8 cellular contexts compared by ENCODE assay signal in genomic region chr1:37474051-37474696, GRCh38.
A peak's percentile ranks its signal among the peaks of the same experiment; 100 is the strongest.
DNase-seq lines count a peak whose midpoint lies in the region; ATAC-seq and TF ChIP-seq lines count a peak whose summit lies in the region.

TSS of gene ZC3H12A (plus strand) at chr1:37474580. CDS start at chr1:37475497, 917 bp downstream.

- peak within 1 kb of the TSS; percentile 47 for H2AFZ ChIP-seq in ACC112 (ENCODE audit: low read length, unreplicated experiment)

- no peaks in the 10 kb centered on the region for H3K27me3 ChIP-seq in ACC112 (ENCODE audit: insufficient read depth, low read length)
- H3K27me3 ChIP-seq in layer of hippocampus (ENCODE audit: control insufficient read depth, insufficient read depth, low read length) = no peaks in the 10 kb centered on the region

- peaks cover 10% of the 10 kb centered on the region; the same call in 1 of the 2 replicates for H3K36me3 ChIP-seq in ACC112 (ENCODE audit: insufficient read depth, low read length)

- DNase-seq in NCI-H510A (lab: John Stamatoyannopoulos, UW) (peak; percentile 100), choroid plexus epithelial cell (ENCODE audit: low read depth) (peak; percentile 91)
- peak; percentile 90 to 95 for DNase-seq in activated CD4-positive, alpha-beta T cell treated with anti-CD3 and anti-CD28 coated beads for 4 hours
- peak; percentile 93 to 96 for DNase-seq in stimulated activated CD4-positive, alpha-beta T cell treated with anti-CD3 and anti-CD28 coated beads, Interleukin-1b, Interleukin-23, amount 100 ng/mL, for 4 hours (ENCODE audit: low read depth in 2 of 2)

- H3K27ac ChIP-seq in ACC112 (ENCODE audit: low read depth, low read length) (peak within 1 kb of the TSS; percentile 99), layer of hippocampus (ENCODE audit: low read depth, low read length) (peak within 1 kb of the TSS; percentile 81)

- H3K4me1 ChIP-seq in ACC112 (ENCODE audit: control insufficient read depth, insufficient read depth, low read length, unreplicated experiment) = peaks cover 67% of the 10 kb centered on the region

- H3K4me3 ChIP-seq in ACC112 (ENCODE audit: low read depth, low read length) (peak within 1 kb of the TSS; percentile 88), choroid plexus epithelial cell (ENCODE audit: low read depth, low read length) (peak within 1 kb of the TSS; percentile 61)

- ATAC-seq in GM18861 (IDR thresholded peaks at IDR 0.05; ENCODE audit: unreplicated experiment) = peak; percentile 41
- peak; percentile 54 for ATAC-seq in HG03135 (IDR thresholded peaks at IDR 0.05; ENCODE audit: unreplicated experiment)

- peaks cover 55% of the 10 kb centered on the region for H3K79me2 ChIP-seq in ACC112 (ENCODE audit: control insufficient read depth, insufficient read depth, low read length, unreplicated experiment)

- no peak for TF ChIP-seq CTCF in choroid plexus epithelial cell (conservative IDR thresholded peaks at IDR 0.05; ENCODE audit: low read depth, low read length)

Comparison
In these comparisons a context has a peak if more than half of its experiments do, and no peak if none do; other contexts are left out.
1. Peak in every context shown above with its lines: DNase-seq, ATAC-seq, H3K4me3 ChIP-seq and H3K27ac ChIP-seq.